In genomic region chr1:45205910-45206721, GRCh38 we compare ENCODE assay signal across 8 cellular contexts. TPM values are rescaled to one million over a fixed set of nuclear protein-coding genes. Genes with fewer than 3 reads are reported as not detected.
DNase-seq lines count a peak whose midpoint lies in the region; ATAC-seq, FAIRE-seq and TF ChIP-seq lines count a peak whose summit lies in the region.

Gene ZSWIM5 (minus strand): TSS chr1:45206605. CDS start chr1:45206350, 255 bp downstream.

- H3K9me3 ChIP-seq in AG04450 (ENCODE audit: control insufficient read depth, insufficient read depth, low read length) (no peaks in the 10 kb centered on the region), SJSA1 (replicated peaks) (no peaks in the 10 kb centered on the region), thoracic aorta (no peaks in the 10 kb centered on the region)

- TF ChIP-seq CTCF in AG04450 (IDR thresholded peaks at IDR 0.05; ENCODE audit: low read depth, low read length), result no peak
- no peak for TF ChIP-seq CTCF in osteocyte (IDR thresholded peaks at IDR 0.05)
- TF ChIP-seq CTCF in thoracic aorta (IDR thresholded peaks at IDR 0.05), result no peak

- peak within 1 kb of the TSS; percentile 82 for H3K27ac Mint-ChIP-seq in activated naive CD8-positive, alpha-beta T cell
- no peak within 1 kb of the TSS for H3K27ac Mint-ChIP-seq in osteocyte (ENCODE audit: unreplicated experiment)

- H3K9me3 Mint-ChIP-seq in activated naive CD8-positive, alpha-beta T cell (ENCODE audit: low read depth), result no peaks in the 10 kb centered on the region
- no peaks in the 10 kb centered on the region for H3K9me3 Mint-ChIP-seq in osteocyte (ENCODE audit: unreplicated experiment)

- POLR2A ChIA-PET in AG04450 (lab: Yijun Ruan, JAX), result no interaction called here

- H3K27me3 ChIP-seq in AG04450 (ENCODE audit: control insufficient read depth, insufficient read depth, low read length) (peaks cover 31% of the 10 kb centered on the region), SJSA1 (replicated peaks) (peaks cover 80% of the 10 kb centered on the region), thoracic aorta (replicated peaks; ENCODE audit: insufficient read depth) (no peaks in the 10 kb centered on the region)

- H3K36me3 ChIP-seq in SJSA1, result no peaks in the 10 kb centered on the region
- no peaks in the 10 kb centered on the region for H3K36me3 ChIP-seq in thoracic aorta

- CTCF ChIA-PET in AG04450 (lab: Charles Lee), result no interaction called here

- H3K4me3 ChIP-seq in AG04450 (ENCODE audit: low read depth, low read length) (peak within 1 kb of the TSS; percentile 66), SJSA1 (peak within 1 kb of the TSS; percentile 54), thoracic aorta (peak within 1 kb of the TSS; percentile 82)

- peaks cover 3% of the 10 kb centered on the region for H3K27me3 Mint-ChIP-seq in activated naive CD8-positive, alpha-beta T cell
- H3K27me3 Mint-ChIP-seq in osteocyte (ENCODE audit: unreplicated experiment), result peaks cover 72% of the 10 kb centered on the region

- H3K4me3 Mint-ChIP-seq in activated naive CD8-positive, alpha-beta T cell, result peak within 1 kb of the TSS; percentile 96
- peak within 1 kb of the TSS; percentile 81 for H3K4me3 Mint-ChIP-seq in osteocyte (ENCODE audit: unreplicated experiment)

- H3K4me1 ChIP-seq in SJSA1 (replicated peaks) (peaks cover 11% of the 10 kb centered on the region), thoracic aorta (ENCODE audit: control insufficient read depth in 1 of 2, low read depth in 2 of 2) (peaks cover 0 to 7% of the 10 kb centered on the region in 2 donors)

- H3K4me1 Mint-ChIP-seq in activated naive CD8-positive, alpha-beta T cell (ENCODE audit: low read depth), result peaks cover 39% of the 10 kb centered on the region
- H3K4me1 Mint-ChIP-seq in osteocyte (ENCODE audit: unreplicated experiment), result peaks cover 13% of the 10 kb centered on the region

- peak; percentile 73 for FAIRE-seq in HTR-8/SVneo (lab: Jason Lieb, UNC)

- peak; percentile 11 for DNase-seq in AG04450 (ENCODE audit: low read depth, low spot score)
- DNase-seq in HTR-8/SVneo (ENCODE audit: insufficient read length, low spot score), result peak; percentile 36
- DNase-seq in SJSA1 (ENCODE audit: low read depth in 1 of 2, low spot score in 2 of 2), result peak; percentile 45
- peak; percentile 82 for DNase-seq in Right ventricle myocardium superior
- no peak for DNase-seq in osteocyte (ENCODE audit: extremely low spot score, unreplicated experiment)
- DNase-seq in thoracic aorta (ENCODE audit: low spot score), result no peak

- ATAC-seq in GM19023 (IDR thresholded peaks at IDR 0.05; ENCODE audit: unreplicated experiment), result peak; percentile 75
- ATAC-seq in Right ventricle myocardium superior (ENCODE audit: poor library complexity), result peak; percentile 98
- ATAC-seq in thoracic aorta (ENCODE audit: insufficient number of reproducible peaks, low FRiP score, low read depth), result peak; percentile 59

- intact Hi-C loops in Right ventricle myocardium superior (cut with DNase I), result no loop called here

- H3K27ac ChIP-seq in AG04450 (ENCODE audit: low read depth, low read length) (no peak within 1 kb of the TSS), SJSA1 (no peak within 1 kb of the TSS), thoracic aorta (peak within 1 kb of the TSS; percentile 71 to 73)

- no peaks in the 10 kb centered on the region for H3K36me3 Mint-ChIP-seq in activated naive CD8-positive, alpha-beta T cell
- H3K36me3 Mint-ChIP-seq in osteocyte (ENCODE audit: unreplicated experiment), result peaks cover 4% of the 10 kb centered on the region

RNA-seq across cellular contexts. Expression of gene ZSWIM5, which starts in this region (rescaled TPM):
- 0.06 and 0.09 TPM in 2 replicates for polyA plus RNA-seq in AG04450 (2011; rRNA removed)
- 0.13 and 0.32 TPM in 2 replicates for polyA minus RNA-seq in AG04450 (2011; rRNA and poly(A)+ RNA removed)
- 0.03 TPM in 1 of 2 replicates, not detected in the other for total RNA-seq in SJSA1 (2014; rRNA removed; shearing (Covaris generic))
- total RNA-seq in Right ventricle myocardium superior, result 0.81 TPM
- 0.57 and 0.73 TPM in 2 replicates for total RNA-seq in osteocyte
- 1 to 10 TPM; 2.0 to 3.5 TPM for total RNA-seq in thoracic aorta

Comparison
In these comparisons a context has a peak if more than half of its experiments do, and no peak if none do; other contexts are left out.
1. Peak in DNase-seq and H3K4me3 ChIP-seq in AG04450; RNA of the gene not detected or under 1 TPM.
2. Peak in DNase-seq and H3K4me3 ChIP-seq in SJSA1; RNA of the gene not detected or under 1 TPM.
3. Peak in DNase-seq and ATAC-seq in Right ventricle myocardium superior; RNA of the gene not detected or under 1 TPM.
4. H3K27ac ChIP-seq: peak in thoracic aorta (2 of 2); none in AG04450 (single experiment) and SJSA1 (single experiment).
5. Peak in every context shown above with its lines, with median percentiles within 50 percentile points of each other: H3K4me3 ChIP-seq and ATAC-seq.